ENCODE assay signal across 10 cellular contexts in genomic region chr18:79070486-79070885, GRCh38. TPM values are rescaled to one million over a fixed set of nuclear protein-coding genes. Genes with fewer than 3 reads are reported as not detected.
DNase-seq lines count a peak whose midpoint lies in the region; ATAC-seq and TF ChIP-seq lines count a peak whose summit lies in the region.
"Had no signal": no experiment of that assay in that cellular context is flagged by ENCODE, and none has a peak within 500 bp of the region (broad histone marks: within the 10 kb centered on the region; RNA-seq: fewer than 3 reads in every experiment).

No MANE protein-coding gene starts in this region.

- H3K27ac Mint-ChIP-seq in CD14-positive monocyte (peak overlapping the region; percentile 87 to 97 (median 91)), IgD-negative memory B cell (peak overlapping the region in 2 of 3 donors; percentile 76 to 96)
- H3K27ac Mint-ChIP-seq in naive thymus-derived CD4-positive, alpha-beta T cell: peak overlapping the region; percentile 47 to 100 (median 98)

- dilution Hi-C loops in mammary epithelial cell (cut with HindIII; ENCODE audit: low sequenced_read_pairs): no loop called here

- H3K9me3 ChIP-seq in mammary epithelial cell (replicated peaks; ENCODE audit: insufficient read depth, low read length): no peaks in the 10 kb centered on the region
- no peaks in the 10 kb centered on the region for H3K9me3 ChIP-seq in naive thymus-derived CD4-positive, alpha-beta T cell (ENCODE audit: control insufficient read depth in 2 of 3, low read length in 3 of 3)

- H3K79me2 ChIP-seq in mammary epithelial cell (ENCODE audit: insufficient read depth, low read length): peaks cover 48% of the 10 kb centered on the region

- H3K9me3 Mint-ChIP-seq in CD14-positive monocyte (peaks cover 22 to 31% (median 26%) of the 10 kb centered on the region in 7 donors), IgD-negative memory B cell (peaks cover 0 to 21% (median 9%) of the 10 kb centered on the region in 3 donors)
- peaks cover 0 to 24% (median 3%) of the 10 kb centered on the region in 11 donors for H3K9me3 Mint-ChIP-seq in naive thymus-derived CD4-positive, alpha-beta T cell

- no peak for TF ChIP-seq CTCF in CD14-positive monocyte (IDR thresholded peaks at IDR 0.05)
- TF ChIP-seq CTCF in mammary epithelial cell (conservative IDR thresholded peaks at IDR 0.05 in 1 of 2, IDR thresholded peaks at IDR 0.05 in 1 of 2; ENCODE audit: extremely low read depth in 1 of 2, insufficient read depth in 1 of 2, low read depth in 1 of 2, low read length in 2 of 2): no peak

- POLR2A ChIA-PET in naive thymus-derived CD4-positive, alpha-beta T cell (lab: Charles Lee): no interaction called here

- peaks cover 5% of the 10 kb centered on the region for H3K4me1 ChIP-seq in mammary epithelial cell (ENCODE audit: insufficient read depth, low read length)
- H3K4me1 ChIP-seq in naive thymus-derived CD4-positive, alpha-beta T cell (ENCODE audit: control insufficient read depth in 2 of 2, insufficient read depth in 2 of 2, low read length in 2 of 2): peaks cover 12 to 34% of the 10 kb centered on the region in 2 donors

- H3K4me3 Mint-ChIP-seq in CD14-positive monocyte (peak overlapping the region; percentile 39 to 80), IgD-negative memory B cell (peak overlapping the region; percentile 80 to 93 (median 92))
- H3K4me3 Mint-ChIP-seq in naive thymus-derived CD4-positive, alpha-beta T cell: peak overlapping the region; percentile 85 to 97 (median 92)

- H3K36me3 Mint-ChIP-seq in CD14-positive monocyte: peaks cover 22 to 26% of the 10 kb centered on the region in 2 donors
- peaks cover 8% of the 10 kb centered on the region for H3K36me3 Mint-ChIP-seq in IgD-negative memory B cell
- peaks cover 19 to 45% (median 30%) of the 10 kb centered on the region in 5 donors for H3K36me3 Mint-ChIP-seq in naive thymus-derived CD4-positive, alpha-beta T cell

- peak overlapping the region; percentile 57 to 92 (median 92) for H3K4me3 ChIP-seq in mammary epithelial cell (replicated peaks in 1 of 3; ENCODE audit: insufficient read depth in 1 of 3, low read depth in 2 of 3, low read length in 3 of 3)
- peak overlapping the region; percentile 59 for H3K4me3 ChIP-seq in naive thymus-derived CD4-positive, alpha-beta T cell (ENCODE audit: low read length)

- peaks cover 32% of the 10 kb centered on the region for H3K4me1 Mint-ChIP-seq in CD14-positive monocyte
- H3K4me1 Mint-ChIP-seq in IgD-negative memory B cell: peaks cover 22 to 37% (median 35%) of the 10 kb centered on the region in 3 donors
- peaks cover 34 to 77% (median 64%) of the 10 kb centered on the region in 7 donors for H3K4me1 Mint-ChIP-seq in naive thymus-derived CD4-positive, alpha-beta T cell

- intact Hi-C loops in CD14-positive monocyte (cut with micrococcal nuclease): loop anchor here in 1 of 2 donors (10.0 kb wide), 1 partner anchor 84 kb away; no protein-coding TSS in a partner anchor
- intact Hi-C loops in mammary epithelial cell (cut with micrococcal nuclease): loop anchor here (2.0 kb wide), 1 partner anchor 132 kb away; no protein-coding TSS in a partner anchor
- intact Hi-C loops in naive thymus-derived CD4-positive, alpha-beta T cell (cut with micrococcal nuclease): no loop called here

- H2AFZ ChIP-seq in mammary epithelial cell (ENCODE audit: low read depth, low read length): no peak overlapping the region

- no peaks in the 10 kb centered on the region for H3K27me3 ChIP-seq in mammary epithelial cell (ENCODE audit: insufficient read depth, low read length)
- H3K27me3 ChIP-seq in naive thymus-derived CD4-positive, alpha-beta T cell (ENCODE audit: control insufficient read depth in 2 of 2, insufficient read depth in 2 of 2, low read length in 2 of 2): no peaks in the 10 kb centered on the region

- 91% methylated on average over 3 of the region's 3 CpGs for WGBS in mammary epithelial cell (ENCODE audit: low coverage, missing lambda C conversion rate)

- H4K20me1 ChIP-seq in mammary epithelial cell (ENCODE audit: insufficient read depth, low read length): no peaks in the 10 kb centered on the region

- H3K9ac ChIP-seq in mammary epithelial cell (ENCODE audit: insufficient read depth, low read length): peak overlapping the region; percentile 92

- no peak for ATAC-seq in naive thymus-derived CD4-positive, alpha-beta T cell
- no peak for ATAC-seq in GM19324 (IDR thresholded peaks at IDR 0.05; ENCODE audit: low FRiP score, unreplicated experiment)

- no TSS peak for BruUV-seq in mammary epithelial cell (replicated peaks; lab: Mats Ljungman, UMichigan)

- CTCF ChIA-PET in mammary epithelial cell (lab: Charles Lee; ENCODE audit: low non-redundant PET): no interaction called here
- CTCF ChIA-PET in naive thymus-derived CD4-positive, alpha-beta T cell (lab: Charles Lee): interaction anchor here (0.7 to 0.9 kb wide), 2 partner anchors 47 to 455 kb away, joined by 3 to 4 read pairs; no protein-coding TSS in a partner anchor

- H3K27me3 Mint-ChIP-seq in CD14-positive monocyte (ENCODE audit: low read depth in 3 of 3) (peaks cover 8 to 20% (median 9%) of the 10 kb centered on the region in 3 donors), IgD-negative memory B cell (no peaks in the 10 kb centered on the region)
- H3K27me3 Mint-ChIP-seq in naive thymus-derived CD4-positive, alpha-beta T cell: peaks cover 0 to 21% (median 4%) of the 10 kb centered on the region in 5 donors

- peak overlapping the region; percentile 85 for H3K4me2 ChIP-seq in mammary epithelial cell (ENCODE audit: insufficient read depth, low read depth, low read length)

- H3K27ac ChIP-seq in mammary epithelial cell (ENCODE audit: insufficient read depth, low read depth, low read length): no peak overlapping the region
- peak overlapping the region; percentile 98 for H3K27ac ChIP-seq in naive thymus-derived CD4-positive, alpha-beta T cell (ENCODE audit: low read depth, low read length)

- in situ Hi-C loops in mammary epithelial cell (cut with MboI; ENCODE audit: low sequenced_read_pairs in 2 of 2): no loop called here

- no peaks in the 10 kb centered on the region for H3K36me3 ChIP-seq in mammary epithelial cell (ENCODE audit: insufficient read depth, low read length)
- no peaks in the 10 kb centered on the region for H3K36me3 ChIP-seq in naive thymus-derived CD4-positive, alpha-beta T cell (ENCODE audit: control insufficient read depth in 2 of 3, insufficient read depth in 3 of 3, low read length in 3 of 3)

- DNase-seq in CD14-positive monocyte (ENCODE audit: low spot score) (no peak), mammary epithelial cell (no peak), 8988T (no peak), NCI-H2029 (lab: John Stamatoyannopoulos, UW) (no peak), UCSD-AML1 (lab: John Stamatoyannopoulos, UW; ENCODE audit: unreplicated experiment) (no peak)
- DNase-seq in naive thymus-derived CD4-positive, alpha-beta T cell: no peak
- DNase-seq: effector CD4-positive, alpha-beta T cell; NCI-H446 had no signal

RNA-seq across cellular contexts. Expression of gene ATP9B, which starts 1.3 kb away (rescaled TPM):
- polyA plus RNA-seq in CD14-positive monocyte: 10 to 100 TPM in 1 of 2 donors, 1 to 10 TPM in 1; 7.2 to 14.0 TPM
- polyA plus RNA-seq in IgD-negative memory B cell: 17.6 TPM
- 10 to 100 TPM; 17.5 to 19.8 TPM for total RNA-seq in mammary epithelial cell
- 9.3 TPM for polyA plus RNA-seq in mammary epithelial cell
- polyA minus RNA-seq in mammary epithelial cell: 9.9 TPM
- total RNA-seq in naive thymus-derived CD4-positive, alpha-beta T cell: 10 to 100 TPM; 36.1 to 90.5 (median 90.0) TPM
- polyA plus RNA-seq in naive thymus-derived CD4-positive, alpha-beta T cell: 10 to 100 TPM; 21.3 to 26.1 TPM
